In the genomic region with DNA sequence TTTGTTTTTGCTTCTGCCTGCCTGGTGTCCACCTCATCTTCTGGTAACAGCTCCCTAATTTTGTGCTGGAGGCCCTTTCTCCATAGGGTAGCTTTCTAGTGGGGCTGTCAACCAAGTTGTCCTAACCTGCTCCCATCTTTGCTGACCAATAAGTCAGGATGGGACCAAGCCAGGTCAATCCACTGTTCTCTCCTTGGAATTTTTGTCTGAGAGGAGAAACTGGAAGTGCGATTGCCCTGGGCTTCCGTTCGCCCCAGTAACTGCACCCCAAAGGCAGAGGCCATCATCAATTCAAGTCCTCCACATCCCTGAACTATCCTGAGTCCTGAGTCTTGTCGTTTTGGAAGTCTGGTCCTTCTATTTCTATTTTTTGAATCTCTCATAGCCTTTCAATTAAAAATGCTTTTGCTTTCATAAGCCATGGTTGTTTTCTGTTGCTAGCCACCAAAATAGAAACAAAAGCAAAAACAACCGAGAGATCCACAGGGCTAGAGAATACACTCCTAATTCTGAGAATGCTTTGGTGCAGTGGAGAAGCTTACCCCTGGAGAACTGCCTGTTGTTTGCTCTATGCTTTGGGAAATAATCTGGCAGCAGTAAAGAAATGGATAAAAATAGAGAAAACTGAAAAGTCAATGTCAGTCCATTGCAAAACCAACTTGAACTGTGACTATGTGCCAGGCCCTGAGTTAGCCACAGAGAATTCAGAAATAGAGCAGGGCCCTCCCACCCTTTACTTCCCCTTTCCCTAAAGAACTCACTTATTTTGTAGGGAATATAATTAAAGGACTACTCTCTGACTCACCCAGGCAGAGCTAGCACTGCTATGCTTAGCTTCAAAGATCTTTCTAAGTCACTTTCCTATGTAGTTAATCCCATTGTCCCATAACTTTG, we compare ENCODE assay signal across 16 cellular contexts.
A peak's percentile ranks its signal among the peaks of the same experiment; 100 is the strongest.
DNase-seq lines count a peak whose midpoint lies in the region; ATAC-seq, FAIRE-seq and TF ChIP-seq lines count a peak whose summit lies in the region.
"Had no signal": no experiment of that assay in that cellular context is flagged by ENCODE, and none has a peak within 500 bp of the region (broad histone marks: within the 10 kb centered on the region; RNA-seq: fewer than 3 reads in every experiment).

No MANE protein-coding gene starts in this region.

- intact Hi-C loops in left ventricle myocardium superior (cut with micrococcal nuclease): no loop called here

- no peak overlapping the region for H3K9ac ChIP-seq in skeletal muscle tissue (ENCODE audit: low read depth in 1 of 3, low read length in 3 of 3)
- H3K9ac ChIP-seq: neural progenitor cell had no signal

- H3K36me3 ChIP-seq in Peyer's patch (no peaks in the 10 kb centered on the region), skeletal muscle tissue (ENCODE audit: control insufficient read depth in 3 of 3, insufficient read depth in 3 of 3, low read length in 3 of 3) (no peaks in the 10 kb centered on the region)
- H3K36me3 ChIP-seq: neural progenitor cell had no signal

- H3K4me1 ChIP-seq in Peyer's patch: peaks cover 0 to 3% (median 0%) of the 10 kb centered on the region in 4 donors
- H3K4me1 ChIP-seq in skeletal muscle tissue (ENCODE audit: control insufficient read depth in 3 of 3, insufficient read depth in 3 of 3, low read length in 3 of 3): peaks cover 16 to 25% (median 21%) of the 10 kb centered on the region in 3 donors

- TF ChIP-seq POLR2A in Peyer's patch (IDR thresholded peaks at IDR 0.05): no peak

- H3K27ac ChIP-seq in Peyer's patch (peak overlapping the region in 3 of 4 donors; percentile 3 to 52 (median 12)), skeletal muscle tissue (ENCODE audit: low read depth, low read length) (peak overlapping the region; percentile 64)
- H3K27ac ChIP-seq: neural progenitor cell had no signal

- ATAC-seq in GM18867 (IDR thresholded peaks at IDR 0.05; ENCODE audit: unreplicated experiment): peak; percentile 55
- ATAC-seq in left ventricle myocardium superior: peak; percentile 69
- ATAC-seq: K562 had no signal

- H3K4me3 ChIP-seq in Peyer's patch (no peak overlapping the region), skeletal muscle tissue (ENCODE audit: low read length in 3 of 3) (no peak overlapping the region)
- H3K4me3 ChIP-seq: K562, neural progenitor cell had no signal

- FAIRE-seq in RCC 7860 (lab: Jason Lieb, UNC) (no peak), urothelium cell line (lab: Jason Lieb, UNC) (no peak)
- FAIRE-seq: GM18507, K562, kidney had no signal

- no peak for DNase-seq in Peyer's patch
- DNase-seq in left ventricle myocardium superior: no peak
- no peak for DNase-seq in NCI-H1105 treated with DMSO at 0.1 percent for 48 hours (lab: John Stamatoyannopoulos, UW)
- DNase-seq in RCC 7860 (ENCODE audit: low spot score): no peak
- DNase-seq in urothelium cell line (ENCODE audit: low spot score): no peak
- no peak for DNase-seq in activated naive CD4-positive, alpha-beta T cell (lab: John Stamatoyannopoulos, UW)
- DNase-seq: foreskin fibroblast, kidney, NCI-H187, NCI-H69, SHP77 had no signal

- H3K27me3 ChIP-seq in Peyer's patch (no peaks in the 10 kb centered on the region), skeletal muscle tissue (ENCODE audit: control insufficient read depth in 3 of 3, insufficient read depth in 3 of 3, low read length in 3 of 3) (no peaks in the 10 kb centered on the region)
- H3K27me3 ChIP-seq: neural progenitor cell had no signal

- no peaks in the 10 kb centered on the region for H3K9me3 ChIP-seq in Peyer's patch
- H3K9me3 ChIP-seq in skeletal muscle tissue (ENCODE audit: control insufficient read depth in 3 of 3, low read length in 3 of 3): no peaks in the 10 kb centered on the region

- TF ChIP-seq CTCF in Peyer's patch (IDR thresholded peaks at IDR 0.05): no peak
